Comparison of ENCODE assay signal across 16 cellular contexts in genomic region chr4:105784761-105785160, GRCh38.
"Had no signal": no experiment of that assay in that cellular context is flagged by ENCODE, and none has a peak within 500 bp of the region (broad histone marks: within the 10 kb centered on the region; RNA-seq: fewer than 3 reads in every experiment).

No MANE protein-coding gene starts in this region.

- DNase-seq: dorsolateral prefrontal cortex; effector CD4-positive, alpha-beta T cell; left colon; natural killer cell; occipital lobe; pancreas; spleen; stimulated activated CD4-positive, alpha-beta T cell treated with anti-CD3 and anti-CD28 coated beads, Interleukin-4, amount 100 ng/mL, for 4 hours; stimulated activated naive CD8-positive, alpha-beta T cell treated with anti-CD3 and anti-CD28 coated beads, Interleukin-15, Interleukin-2, amounts not matched to agents 100 U/mL and 50 U/mL, for 24 hours; substantia nigra; testis; tibial artery had no signal

- H3K4me1 ChIP-seq: pancreas, spleen, testis, tibial artery had no signal

- H3K4me2 ChIP-seq: hepatocyte had no signal

- H3K36me3 ChIP-seq: pancreas, spleen, tibial artery had no signal

- H3K27me3 ChIP-seq: dorsolateral prefrontal cortex, hepatocyte, pancreas, spleen, testis, tibial artery had no signal

- H3K9me3 ChIP-seq: pancreas, spleen, testis, tibial artery had no signal

- H3K79me2 ChIP-seq: hepatocyte had no signal

- H2AFZ ChIP-seq: hepatocyte had no signal

- H3K4me3 ChIP-seq: dorsolateral prefrontal cortex, hepatocyte, lung, pancreas, skin epidermis, spleen, testis, tibial artery had no signal

- H3K27ac ChIP-seq: dorsolateral prefrontal cortex, hepatocyte, pancreas, skin epidermis, spleen, testis, tibial artery had no signal

- ATAC-seq: left colon; natural killer cell; pancreas; stimulated activated memory B cell treated with anti-CD40 and anti-IgM and Interleukin-4, amounts not matched to agents 10 μg/mL and 1 μg/mL and 100 μg/mL, for 72 hours; stimulated activated naive CD8-positive, alpha-beta T cell treated with anti-CD3 and anti-CD28 coated beads, Interleukin-15, Interleukin-2, amounts not matched to agents 100 U/mL and 50 U/mL, for 24 hours had no signal
